Comparison of ENCODE assay signal across 8 cellular contexts in genomic region chr14:72024043-72024407, GRCh38.
DNase-seq lines count a peak whose midpoint lies in the region; ATAC-seq and TF ChIP-seq lines count a peak whose summit lies in the region.

No MANE protein-coding gene starts in this region.

- H3K4me1 ChIP-seq in left ventricle myocardium inferior: peaks cover 24% of the 10 kb centered on the region

- H3K4me3 ChIP-seq in left ventricle myocardium inferior: no peak overlapping the region

- peak overlapping the region; percentile 34 for H3K27ac ChIP-seq in left ventricle myocardium inferior (replicated peaks)

- no peaks in the 10 kb centered on the region for H3K9me3 ChIP-seq in left ventricle myocardium inferior (replicated peaks)

- peak; percentile 67 for TF ChIP-seq CTCF in left ventricle myocardium inferior (IDR thresholded peaks at IDR 0.05; ENCODE audit: borderline replicate concordance)

- ATAC-seq in GM18511 (IDR thresholded peaks at IDR 0.05; ENCODE audit: unreplicated experiment): no peak
- ATAC-seq in GM21515 (IDR thresholded peaks at IDR 0.05; ENCODE audit: unreplicated experiment): no peak

- no peaks in the 10 kb centered on the region for H3K36me3 ChIP-seq in left ventricle myocardium inferior

- intact Hi-C loops in left ventricle myocardium inferior (cut with micrococcal nuclease): no loop called here

- peak; percentile 26 for DNase-seq in activated naive CD4-positive, alpha-beta T cell treated with Interleukin-2 at 50 U/mL for 16 hours
- no peak for DNase-seq in activated naive CD4-positive, alpha-beta T cell (lab: John Stamatoyannopoulos, UW)
- DNase-seq in NCI-H748 treated with DMSO at 0.1 percent for 48 hours (lab: John Stamatoyannopoulos, UW): peak; percentile 76
- peak; percentile 54 for DNase-seq in activated CD8-positive, alpha-beta memory T cell treated with anti-CD3 and anti-CD28 coated beads, Interleukin-2, amount 50 U/mL, for 48 hours
- no peak for DNase-seq in left ventricle myocardium inferior
- DNase-seq in stimulated activated CD4-positive, alpha-beta T cell treated with anti-CD3 and anti-CD28 coated beads, Interleukin-15, amount 100 ng/mL, for 48 hours (ENCODE audit: low read depth in 2 of 2): peak; percentile 21 to 22

- H3K27me3 ChIP-seq in left ventricle myocardium inferior (ENCODE audit: low read depth): no peaks in the 10 kb centered on the region

Comparison
In these comparisons a context has a peak if more than half of its experiments do, and no peak if none do; other contexts are left out.
1. DNase-seq: peak in activated naive CD4-positive, alpha-beta T cell treated with Interleukin-2 at 50 U/mL for 16 hours (single experiment), NCI-H748 treated with DMSO at 0.1 percent for 48 hours (single experiment), activated CD8-positive, alpha-beta memory T cell treated with anti-CD3 and anti-CD28 coated beads, Interleukin-2, amount 50 U/mL, for 48 hours (single experiment) and stimulated activated CD4-positive, alpha-beta T cell treated with anti-CD3 and anti-CD28 coated beads, Interleukin-15, amount 100 ng/mL, for 48 hours (2 of 2); none in activated naive CD4-positive, alpha-beta T cell (0 of 4) and left ventricle myocardium inferior (single experiment).